1 cellular context compared by ENCODE assay signal in genomic region chr16:5065368-5065767, GRCh38.
TF ChIP-seq lines count a peak whose summit lies in the region.

No MANE protein-coding gene starts in this region.

TF ChIP-seq in IMR-90, 13 proteins besides CTCF, POLR2A, EP300 and RAD21:
- no peak for TF ChIP-seq USF2 (IDR thresholded peaks at IDR 0.05; ENCODE audit: low read depth, low read length)
- TF ChIP-seq RFX5 (IDR thresholded peaks at IDR 0.05; ENCODE audit: low read depth, low read length) = no peak
- peak; percentile 86 for TF ChIP-seq CEBPB (IDR thresholded peaks at IDR 0.05; ENCODE audit: low read depth, low read length)
TF ChIP-seq in IMR-90: peak in this region for 1.
